Comparison of ENCODE assay signal across 1 cellular context in genomic region chr16:49664221-49665215, GRCh38.
TF ChIP-seq lines count a peak whose summit lies in the region.

No MANE protein-coding gene starts in this region.

TF ChIP-seq in SK-N-SH treated with all-trans-retinoic acid at 6 μM for 48 hours, 23 proteins besides CTCF, POLR2A, EP300 and RAD21:
- TF ChIP-seq TSHZ2 (CRISPR knock-in tag; IDR thresholded peaks at IDR 0.05) = peak; percentile 31; the same call in 1 of the 2 replicates
- no peak for TF ChIP-seq SNAI2 (CRISPR knock-in tag; IDR thresholded peaks at IDR 0.05)
- TF ChIP-seq ZFP3 (CRISPR knock-in tag; IDR thresholded peaks at IDR 0.05) = 0 out of 2 replicates have a peak, but pooled peaks have one; percentile 18
- TF ChIP-seq ZNF70 (CRISPR knock-in tag; IDR thresholded peaks at IDR 0.05) = peak; percentile 52
- TF ChIP-seq, protein P1, sequence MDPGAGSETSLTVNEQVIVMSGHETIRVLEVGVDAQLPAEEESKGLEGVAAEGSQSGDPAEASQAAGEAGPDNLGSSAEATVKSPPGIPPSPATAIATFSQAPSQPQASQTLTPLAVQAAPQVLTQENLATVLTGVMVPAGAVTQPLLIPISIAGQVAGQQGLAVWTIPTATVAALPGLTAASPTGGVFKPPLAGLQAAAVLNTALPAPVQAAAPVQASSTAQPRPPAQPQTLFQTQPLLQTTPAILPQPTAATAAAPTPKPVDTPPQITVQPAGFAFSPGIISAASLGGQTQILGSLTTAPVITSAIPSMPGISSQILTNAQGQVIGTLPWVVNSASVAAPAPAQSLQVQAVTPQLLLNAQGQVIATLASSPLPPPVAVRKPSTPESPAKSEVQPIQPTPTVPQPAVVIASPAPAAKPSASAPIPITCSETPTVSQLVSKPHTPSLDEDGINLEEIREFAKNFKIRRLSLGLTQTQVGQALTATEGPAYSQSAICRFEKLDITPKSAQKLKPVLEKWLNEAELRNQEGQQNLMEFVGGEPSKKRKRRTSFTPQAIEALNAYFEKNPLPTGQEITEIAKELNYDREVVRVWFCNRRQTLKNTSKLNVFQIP (CRISPR knock-in tag; IDR thresholded peaks at IDR 0.05; ENCODE audit: borderline replicate concordance, low read depth) = no peak
- peak; percentile 52; the same call in 1 of the 2 replicates for TF ChIP-seq TCF4 (CRISPR knock-in tag; IDR thresholded peaks at IDR 0.05; ENCODE audit: borderline replicate concordance)
